In the genomic region with DNA sequence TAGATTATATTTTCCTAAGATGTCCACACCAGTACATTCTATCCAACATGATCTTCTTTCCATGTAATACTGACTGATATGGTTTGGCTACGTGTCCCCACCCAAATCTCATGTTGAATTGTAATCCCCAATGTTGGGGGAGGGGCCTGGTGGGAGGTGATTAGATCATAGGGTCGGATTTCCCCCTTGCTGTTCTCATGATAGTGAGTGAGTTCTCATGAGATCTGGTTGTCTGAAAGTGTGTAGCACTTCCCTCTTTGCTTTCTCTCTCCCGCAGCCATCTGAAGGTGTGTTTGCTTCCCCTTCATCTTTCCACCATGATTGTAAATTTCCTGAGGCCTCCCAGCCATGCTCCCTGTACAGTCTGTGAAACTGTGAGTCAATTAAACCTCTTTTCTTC, we compare ENCODE assay signal across 1 cellular context.
TF ChIP-seq lines count a peak whose summit lies in the region.

No MANE protein-coding gene starts in this region.

TF ChIP-seq in endothelial cell of umbilical vein, 7 proteins besides CTCF, POLR2A, EP300 and RAD21:
- no peak for TF ChIP-seq POLR2AphosphoS5 (IDR thresholded peaks at IDR 0.05; ENCODE audit: insufficient read depth, low read depth, low read length)
